28 cellular contexts compared by ENCODE assay signal in genomic region chr20:29790510-29790909, GRCh38.
"Had no signal": no experiment of that assay in that cellular context is flagged by ENCODE, and none has a peak within 500 bp of the region (broad histone marks: within the 10 kb centered on the region; RNA-seq: fewer than 3 reads in every experiment).

No MANE protein-coding gene starts in this region.

- H3K4me1 ChIP-seq: colonic mucosa, esophagus muscularis mucosa, esophagus squamous epithelium, foreskin keratinocyte, gastrocnemius medialis, gastroesophageal sphincter, heart left ventricle, heart right ventricle had no signal

- DNase-seq: colonic mucosa; cortex of kidney; dermis blood vessel endothelial cell; dorsolateral prefrontal cortex; effector CD4-positive, alpha-beta T cell; effector CD8-positive, alpha-beta T cell; effector memory CD4-positive, alpha-beta T cell; effector memory CD8-positive, alpha-beta T cell; endodermal cell; erythroblast; esophagus squamous epithelium; foreskin fibroblast; foreskin keratinocyte; foreskin melanocyte; gastrocnemius medialis; glutamatergic neuron; head of caudate nucleus; heart left ventricle; heart right ventricle had no signal

- H3K27ac ChIP-seq: colonic mucosa, coronary artery, dorsolateral prefrontal cortex, epithelial cell of prostate, esophagus muscularis mucosa, esophagus squamous epithelium, foreskin keratinocyte, gastrocnemius medialis, gastroesophageal sphincter, heart left ventricle, heart right ventricle had no signal

- H3K27me3 ChIP-seq: colonic mucosa, esophagus squamous epithelium, foreskin keratinocyte, gastrocnemius medialis, gastroesophageal sphincter, heart right ventricle had no signal

- H3K4me3 ChIP-seq: colonic mucosa, coronary artery, dorsolateral prefrontal cortex, esophagus muscularis mucosa, esophagus squamous epithelium, gastrocnemius medialis, gastroesophageal sphincter, heart left ventricle, heart right ventricle had no signal

- FAIRE-seq: colon, endometrium, endothelial cell of umbilical vein, frontal cortex had no signal

- ATAC-seq: effector memory CD8-positive, alpha-beta T cell; esophagus mucosa; foreskin keratinocyte; gastrocnemius medialis; gastroesophageal sphincter; heart left ventricle; heart right ventricle had no signal

- H3K36me3 ChIP-seq: colonic mucosa, esophagus muscularis mucosa, esophagus squamous epithelium, gastrocnemius medialis, gastroesophageal sphincter, heart left ventricle, heart right ventricle had no signal

- H3K9me3 ChIP-seq: colonic mucosa, gastrocnemius medialis had no signal
